In the genomic region with DNA sequence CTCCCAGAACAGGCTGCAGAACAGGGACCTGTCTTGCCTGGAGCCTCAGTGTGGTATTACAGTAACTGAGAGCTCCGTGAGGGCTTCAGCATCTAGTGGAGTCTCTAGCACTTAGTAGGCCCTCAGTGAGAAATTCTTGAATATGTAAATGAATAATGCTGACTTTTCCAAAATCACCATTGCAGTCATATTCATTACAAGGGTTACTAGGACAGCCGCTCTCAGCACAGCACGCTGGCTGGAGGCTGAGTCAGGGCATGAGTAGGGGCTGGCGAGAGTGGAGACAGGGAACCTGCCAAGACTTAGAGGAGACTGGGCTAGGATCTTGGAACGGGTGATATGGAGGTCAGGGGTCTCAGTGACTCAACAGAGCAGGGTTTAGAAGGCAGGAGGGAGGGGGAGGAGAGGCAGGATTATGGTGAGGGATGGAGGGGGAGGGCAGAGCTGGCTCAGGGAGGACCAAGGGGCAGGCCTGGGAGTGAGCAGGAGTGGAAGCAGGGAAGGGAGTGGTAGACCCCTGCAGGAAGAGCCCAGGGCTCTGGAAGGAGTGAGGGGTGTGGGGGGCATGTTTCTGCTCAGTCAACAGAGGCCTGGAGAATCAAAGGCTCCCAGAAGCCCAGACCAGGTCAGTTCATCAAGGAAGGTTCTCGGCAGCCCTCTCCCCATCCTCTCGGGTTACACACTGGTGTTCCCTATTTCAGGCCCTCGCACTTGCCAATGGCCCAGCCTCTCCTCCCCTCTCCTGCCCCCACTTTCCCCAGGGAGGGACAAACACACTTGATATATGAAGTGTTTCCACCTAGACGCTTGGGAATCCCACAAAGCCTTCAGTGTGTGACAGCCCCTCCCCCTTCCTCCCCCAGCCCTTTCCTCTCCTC, we compare ENCODE assay signal across 10 cellular contexts. TPM values are rescaled to one million over a fixed set of nuclear protein-coding genes. Genes with fewer than 3 reads are reported as not detected.
DNase-seq lines count a peak whose midpoint lies in the region; ATAC-seq and TF ChIP-seq lines count a peak whose summit lies in the region.
"Had no signal": no experiment of that assay in that cellular context is flagged by ENCODE, and none has a peak within 500 bp of the region (broad histone marks: within the 10 kb centered on the region; RNA-seq: fewer than 3 reads in every experiment).

No MANE protein-coding gene starts in this region.

- H3K36me3 Mint-ChIP-seq in T-helper 17 cell (ENCODE audit: low read depth): peaks cover 4% of the 10 kb centered on the region

- H3K9me3 ChIP-seq in NT2/D1 (ENCODE audit: insufficient read depth, low read length) (no peaks in the 10 kb centered on the region), T-helper 17 cell (ENCODE audit: control insufficient read depth, low read length, poor library complexity, severe bottlenecking) (no peaks in the 10 kb centered on the region)

- H3K9ac ChIP-seq in NT2/D1 (ENCODE audit: insufficient read length, low read depth): peak overlapping the region; percentile 37

- H3K4me1 ChIP-seq in NT2/D1 (ENCODE audit: insufficient read depth, insufficient read length): peaks cover 25% of the 10 kb centered on the region

- H3K4me3 ChIP-seq in NT2/D1 (ENCODE audit: insufficient read length, low read depth) (no peak overlapping the region), fibroblast of mammary gland (ENCODE audit: control insufficient read depth, low read depth, low read length) (no peak overlapping the region)

- H3K4me1 Mint-ChIP-seq in T-helper 17 cell: peaks cover 2% of the 10 kb centered on the region
- H3K4me1 Mint-ChIP-seq: IgD-negative memory B cell had no signal

- ATAC-seq in T-helper 17 cell: no peak

- DNase-seq in DMS79 treated with DMSO at 0.1 percent for 48 hours (lab: John Stamatoyannopoulos, UW) (peak; percentile 32), NT2/D1 (ENCODE audit: low read depth, low spot score) (peak; percentile 63), fibroblast of mammary gland (ENCODE audit: low read depth) (peak; percentile 99), pons (ENCODE audit: low spot score) (peak; percentile 7), T-helper 17 cell (no peak), SIG-M5 treated with dmso at 0.1 percent for 504 hours (lab: John Stamatoyannopoulos, UW; ENCODE audit: unreplicated experiment) (no peak), erythroblast (lab: John Stamatoyannopoulos, UW) (no peak)
- DNase-seq in stimulated activated CD4-positive, alpha-beta T cell treated with anti-CD3 and anti-CD28 coated beads, Interleukin-12 subunit alpha, Interleukin-12 subunit beta, amount 100 ng/mL, for 4 hours: no peak

- no peak overlapping the region for H3K27ac Mint-ChIP-seq in T-helper 17 cell
- H3K27ac Mint-ChIP-seq: IgD-negative memory B cell; stimulated activated naive CD8-positive, alpha-beta T cell treated with anti-CD3 and anti-CD28 coated beads, Interleukin-15, Interleukin-2, amounts not matched to agents 100 ng/mL and 50 ng/mL, for 24 hours had no signal

- no peaks in the 10 kb centered on the region for H3K36me3 ChIP-seq in NT2/D1 (ENCODE audit: insufficient read depth, insufficient read length, low read length)

- TF ChIP-seq CTCF in fibroblast of mammary gland (conservative IDR thresholded peaks at IDR 0.05; ENCODE audit: control insufficient read depth, insufficient read depth, low read depth, low read length): no peak

- no peaks in the 10 kb centered on the region for H3K27me3 ChIP-seq in NT2/D1 (ENCODE audit: insufficient read depth, insufficient read length)

- H3K27me3 Mint-ChIP-seq in T-helper 17 cell: peaks cover 35% of the 10 kb centered on the region

- no peak overlapping the region for H3K4me3 Mint-ChIP-seq in T-helper 17 cell
- H3K4me3 Mint-ChIP-seq: IgD-negative memory B cell; stimulated activated naive CD8-positive, alpha-beta T cell treated with anti-CD3 and anti-CD28 coated beads, Interleukin-15, Interleukin-2, amounts not matched to agents 100 ng/mL and 50 ng/mL, for 24 hours had no signal

- TF ChIP-seq POLR2A in erythroblast (IDR thresholded peaks at IDR 0.05; ENCODE audit: low read length): no peak

RNA-seq across cellular contexts. Expression of a gene that starts 42.3 kb away (rescaled TPM):
- under 1 TPM in 1 of 2 donors, not detected in 1; 0.22 TPM for total RNA-seq in T-helper 17 cell

RNA-seq across cellular contexts. Expression of a gene that starts 56.7 kb away (rescaled TPM):
- total RNA-seq in T-helper 17 cell: not detected

Comparison
In these comparisons a context has a peak if more than half of its experiments do, and no peak if none do; other contexts are left out.
1. DNase-seq: peak in DMS79 treated with DMSO at 0.1 percent for 48 hours (single experiment), NT2/D1 (single experiment), fibroblast of mammary gland (single experiment) and pons (single experiment); none in T-helper 17 cell (0 of 3), SIG-M5 treated with dmso at 0.1 percent for 504 hours (single experiment), stimulated activated CD4-positive, alpha-beta T cell treated with anti-CD3 and anti-CD28 coated beads, Interleukin-12 subunit alpha, Interleukin-12 subunit beta, amount 100 ng/mL, for 4 hours (single experiment) and erythroblast (0 of 2).